In genomic region chr17:47694018-47694817, GRCh38 we compare ENCODE assay signal across 8 cellular contexts. TPM values are rescaled to one million over a fixed set of nuclear protein-coding genes. Genes with fewer than 3 reads are reported as not detected.
DNase-seq lines count a peak whose midpoint lies in the region; ATAC-seq and TF ChIP-seq lines count a peak whose summit lies in the region.

TBKBP1 (plus strand) TSS chr17:47694161; CDS start chr17:47696113, 1,952 bp downstream.

- H3K27me3 Mint-ChIP-seq in activated T-helper 17 cell treated with anti-CD3 and anti-CD28 coated beads, Interleukin-2, amount 50 U/mL, for 72 hours, result no peaks in the 10 kb centered on the region
- no peaks in the 10 kb centered on the region for H3K27me3 Mint-ChIP-seq in neural crest cell (ENCODE audit: low read depth)

- WGBS in aorta, 2 donors, result 1% methylated on average over 48 to 70 of the region's 70 CpGs

- intact Hi-C loops in aorta (cut with DNase I), result loop anchor here (10.0 kb wide), 1 partner anchor 111 kb away; no protein-coding TSS in a partner anchor

- H3K4me1 ChIP-seq in NT2/D1 (ENCODE audit: insufficient read depth, insufficient read length) (peaks cover 29% of the 10 kb centered on the region), aorta (ENCODE audit: control insufficient read depth in 1 of 2, insufficient read depth in 2 of 2, low read length in 2 of 2) (no peaks in the 10 kb centered on the region)

- peak within 1 kb of the TSS; percentile 96 for H3K9ac ChIP-seq in NT2/D1 (ENCODE audit: insufficient read length, low read depth)

- peak within 1 kb of the TSS in 1 of 2 donors; percentile 22 for H3K27ac ChIP-seq in aorta (ENCODE audit: low read depth in 1 of 2, low read length in 2 of 2)

- no peak for TF ChIP-seq CTCF in fibroblast of pulmonary artery (IDR thresholded peaks at IDR 0.05; ENCODE audit: low read length, missing control alignments)
- no peak for TF ChIP-seq CTCF in neural crest cell (conservative IDR thresholded peaks at IDR 0.05)

- peaks cover 47% of the 10 kb centered on the region for H3K36me3 Mint-ChIP-seq in activated T-helper 17 cell treated with anti-CD3 and anti-CD28 coated beads, Interleukin-2, amount 50 U/mL, for 72 hours (ENCODE audit: low read depth)
- no peaks in the 10 kb centered on the region for H3K36me3 Mint-ChIP-seq in neural crest cell (ENCODE audit: low read depth)

- H3K27me3 ChIP-seq in NT2/D1 (ENCODE audit: insufficient read depth, insufficient read length) (no peaks in the 10 kb centered on the region), aorta (ENCODE audit: control insufficient read depth in 1 of 2, insufficient read depth in 2 of 2, low read length in 1 of 2) (no peaks in the 10 kb centered on the region)

- DNase-seq in NCI-H1694 (lab: John Stamatoyannopoulos, UW), result peak; percentile 48
- DNase-seq in NCI-H1694 treated with DMSO at 0.1 percent for 48 hours (lab: John Stamatoyannopoulos, UW), result no peak
- peak; percentile 70 for DNase-seq in NT2/D1 (ENCODE audit: low read depth, low spot score)
- peak; percentile 76 for DNase-seq in fibroblast of pulmonary artery (ENCODE audit: low read depth)
- peak; percentile 87 for DNase-seq in neural crest cell (ENCODE audit: low read depth, low spot score)
- DNase-seq in aorta, result peak; percentile 72 to 88
- DNase-seq in GM19238 (ENCODE audit: insufficient read length, low spot score), result no peak

- ATAC-seq in activated T-helper 17 cell treated with anti-CD3 and anti-CD28 coated beads, Interleukin-2, amount 50 U/mL, for 72 hours (replicated peaks), result peak; percentile 25
- peak; percentile 47 for ATAC-seq in aorta (ENCODE audit: low FRiP score)

- H3K27ac Mint-ChIP-seq in activated T-helper 17 cell treated with anti-CD3 and anti-CD28 coated beads, Interleukin-2, amount 50 U/mL, for 72 hours, result peak within 1 kb of the TSS; percentile 91
- peak within 1 kb of the TSS; percentile 10 for H3K27ac Mint-ChIP-seq in neural crest cell (ENCODE audit: unreplicated experiment)

- peaks cover 31% of the 10 kb centered on the region for H3K4me1 Mint-ChIP-seq in activated T-helper 17 cell treated with anti-CD3 and anti-CD28 coated beads, Interleukin-2, amount 50 U/mL, for 72 hours
- peaks cover 38% of the 10 kb centered on the region for H3K4me1 Mint-ChIP-seq in neural crest cell

- H3K9me3 Mint-ChIP-seq in activated T-helper 17 cell treated with anti-CD3 and anti-CD28 coated beads, Interleukin-2, amount 50 U/mL, for 72 hours, result no peaks in the 10 kb centered on the region
- H3K9me3 Mint-ChIP-seq in neural crest cell, result no peaks in the 10 kb centered on the region

- H3K36me3 ChIP-seq in NT2/D1 (ENCODE audit: insufficient read depth, insufficient read length, low read length) (peaks cover 25% of the 10 kb centered on the region), aorta (ENCODE audit: control insufficient read depth in 1 of 2, insufficient read depth in 2 of 2, low read length in 1 of 2) (no peaks in the 10 kb centered on the region)

- H3K4me3 ChIP-seq in NT2/D1 (ENCODE audit: insufficient read length, low read depth) (peak within 1 kb of the TSS; percentile 87), fibroblast of pulmonary artery (replicated peaks; ENCODE audit: low read depth, low read length) (peak within 1 kb of the TSS; percentile 64), aorta (ENCODE audit: low read length in 2 of 2) (peak within 1 kb of the TSS; percentile 94)

- H3K9me3 ChIP-seq in NT2/D1 (ENCODE audit: insufficient read depth, low read length) (no peaks in the 10 kb centered on the region), aorta (ENCODE audit: control insufficient read depth, low read length) (no peaks in the 10 kb centered on the region)

- H3K4me3 Mint-ChIP-seq in activated T-helper 17 cell treated with anti-CD3 and anti-CD28 coated beads, Interleukin-2, amount 50 U/mL, for 72 hours, result peak within 1 kb of the TSS; percentile 92
- H3K4me3 Mint-ChIP-seq in neural crest cell, result peak within 1 kb of the TSS; percentile 91

RNA-seq across cellular contexts. Expression of gene TBKBP1, which starts in this region (rescaled TPM):
- total RNA-seq in activated T-helper 17 cell treated with anti-CD3 and anti-CD28 coated beads, Interleukin-2, amount 50 U/mL, for 72 hours, result 10 to 100 TPM in 1 of 2 donors, 1 to 10 TPM in 1; 6.3 to 10.2 TPM
- total RNA-seq in neural crest cell (18.3 and 22.1 TPM in 2 replicates), aorta (10 to 100 TPM; 13.2 to 20.2 TPM)
- polyA plus RNA-seq in aorta, result 10 to 100 TPM in 1 of 2 donors, 1 to 10 TPM in 1; 9.3 to 16.2 TPM

Comparison
In these comparisons a context has a peak if more than half of its experiments do, and no peak if none do; other contexts are left out.
1. DNase-seq: peak in NCI-H1694 (single experiment), NT2/D1 (single experiment), fibroblast of pulmonary artery (single experiment), neural crest cell (single experiment) and aorta (2 of 2); none in NCI-H1694 treated with DMSO at 0.1 percent for 48 hours (single experiment) and GM19238 (single experiment).
2. Peak in every context shown above with its lines, with median percentiles within 50 percentile points of each other: H3K4me3 ChIP-seq.